ENCODE assay signal across 13 cellular contexts in the genomic region with DNA sequence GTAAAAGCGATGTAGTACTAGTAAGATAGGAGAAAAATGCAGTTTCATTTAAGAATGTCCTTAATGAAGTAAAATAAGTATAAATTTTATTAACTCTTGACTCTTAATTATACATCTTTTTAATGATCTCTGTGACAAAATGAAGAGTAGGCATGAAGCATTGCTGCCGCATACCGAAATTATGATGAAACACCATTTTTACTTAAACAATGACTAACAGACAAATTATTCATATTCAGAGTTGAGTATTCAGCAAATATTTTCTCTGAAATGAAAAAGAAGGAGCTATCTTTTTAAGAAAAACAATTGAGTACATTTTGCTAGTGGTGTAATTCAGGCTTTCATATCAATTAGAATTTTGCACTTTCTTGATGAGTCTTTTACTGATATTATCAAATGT.
DNase-seq lines count a peak whose midpoint lies in the region; ATAC-seq, FAIRE-seq and TF ChIP-seq lines count a peak whose summit lies in the region.
"Had no signal": no experiment of that assay in that cellular context is flagged by ENCODE, and none has a peak within 500 bp of the region (broad histone marks: within the 10 kb centered on the region; RNA-seq: fewer than 3 reads in every experiment).

No MANE protein-coding gene starts in this region.

- H3K9me3 ChIP-seq in GM23248 (ENCODE audit: low read depth): no peaks in the 10 kb centered on the region
- H3K9me3 ChIP-seq in PC-3 (ENCODE audit: low read length): no peaks in the 10 kb centered on the region

- no TSS peak for BruUV-seq in PC-3 (replicated peaks; lab: Mats Ljungman, UMichigan)

- CTCF ChIA-PET in PC-3 (lab: Charles Lee): interaction anchor here (1.0 kb wide), 1 partner anchor 191 kb away, joined by 3 read pairs; no protein-coding TSS in a partner anchor

- no peaks in the 10 kb centered on the region for H3K9me2 ChIP-seq in GM23248 (ENCODE audit: insufficient read depth)
- no peaks in the 10 kb centered on the region for H3K9me2 ChIP-seq in PC-3 (replicated peaks; ENCODE audit: low read length)

- peak; percentile 38 for ATAC-seq in PC-3

- H2AFZ ChIP-seq in GM23248: no peak overlapping the region
- no peak overlapping the region for H2AFZ ChIP-seq in PC-3 (ENCODE audit: low read length)

- H4K20me1 ChIP-seq in GM23248 (ENCODE audit: insufficient read depth) (no peaks in the 10 kb centered on the region), PC-3 (ENCODE audit: low read length) (no peaks in the 10 kb centered on the region)

- POLR2A ChIA-PET in PC-3 (lab: Charles Lee; ENCODE audit: unreplicated experiment): interaction anchor here (0.6 kb wide), 1 partner anchor 1697 kb away, joined by 3 read pairs; no protein-coding TSS in a partner anchor

- H3K79me2 ChIP-seq in GM23248 (ENCODE audit: insufficient read depth) (no peaks in the 10 kb centered on the region), PC-3 (ENCODE audit: low read length) (no peaks in the 10 kb centered on the region)

- no peak overlapping the region for H3K4me2 ChIP-seq in GM23248 (ENCODE audit: unreplicated experiment)
- H3K4me2 ChIP-seq in PC-3 (ENCODE audit: low read length): peak overlapping the region; percentile 30; the same call in 1 of the 2 replicates

- intact Hi-C loops in PC-3 (cut with micrococcal nuclease): loop anchor here (2.0 to 5.0 kb wide), 2 partner anchors 60 to 71 kb away; no protein-coding TSS in a partner anchor

- FAIRE-seq in frontal cortex (lab: Jason Lieb, UNC): no peak
- FAIRE-seq: H54 had no signal

- 70 to 82% methylated on average over 3 of the region's 3 CpGs for WGBS in GM23248 (ENCODE audit: low coverage in 1 of 2, low lambda C conversion rate in 2 of 2, missing lambda C conversion rate in 2 of 2), 2 experiments

- H3K27ac ChIP-seq in GM23248: no peak overlapping the region
- H3K27ac ChIP-seq in PC-3 (ENCODE audit: low read length): no peak overlapping the region

- in situ Hi-C loops in GM23248 (cut with MboI): no loop called here

- H3K9ac ChIP-seq in GM23248: no peak overlapping the region
- no peak overlapping the region for H3K9ac ChIP-seq in PC-3 (ENCODE audit: low read length)

- H3K27me3 ChIP-seq in GM23248 (replicated peaks; ENCODE audit: insufficient read depth) (no peaks in the 10 kb centered on the region), PC-3 (ENCODE audit: low read length) (no peaks in the 10 kb centered on the region)

- H3K4me1 ChIP-seq in GM23248 (ENCODE audit: insufficient read depth) (0 out of 2 replicates have a peak, but pooled peaks cover 4% of the 10 kb centered on the region), PC-3 (ENCODE audit: insufficient read depth, low read length) (peaks cover 24% of the 10 kb centered on the region)

- DNase-seq in GM23248: peak; percentile 21
- peak; percentile 58 for DNase-seq in PC-3
- DNase-seq in dedifferentiated amniotic fluid mesenchymal stem cell (ENCODE audit: extremely low spot score): peak; percentile 27
- DNase-seq in iris pigment epithelial cell (ENCODE audit: low read depth): peak; percentile 63
- DNase-seq in pons (ENCODE audit: low spot score): no peak
- DNase-seq in A172 (ENCODE audit: low spot score): no peak
- no peak for DNase-seq in frontal cortex (ENCODE audit: low spot score in 2 of 2)
- DNase-seq: CD4-positive, alpha-beta memory T cell; NCI-H1436; NCI-H2029 treated with DMSO at 0.1 percent for 48 hours; NCI-H510A treated with DMSO at 0.1 percent for 48 hours; SIG-M5 had no signal

- no peak for TF ChIP-seq CTCF in PC-3 (conservative IDR thresholded peaks at IDR 0.05; ENCODE audit: low read depth, low read length)

- H3F3A ChIP-seq in GM23248 (ENCODE audit: insufficient read depth) (no peaks in the 10 kb centered on the region), PC-3 (ENCODE audit: low read length, unreplicated experiment) (no peaks in the 10 kb centered on the region)

- H3K36me3 ChIP-seq in GM23248 (ENCODE audit: low read depth) (no peaks in the 10 kb centered on the region), PC-3 (ENCODE audit: low read depth, low read length) (no peaks in the 10 kb centered on the region)

- no peak overlapping the region for H3K4me3 ChIP-seq in GM23248
- no peak overlapping the region for H3K4me3 ChIP-seq in PC-3 (ENCODE audit: low read length)

Comparison
In these comparisons a context has a peak if more than half of its experiments do, and no peak if none do; other contexts are left out.
1. DNase-seq: peak in GM23248 (single experiment), PC-3 (single experiment), dedifferentiated amniotic fluid mesenchymal stem cell (single experiment) and iris pigment epithelial cell (single experiment); none in pons (single experiment), A172 (single experiment) and frontal cortex (0 of 2).